In the genomic region with DNA sequence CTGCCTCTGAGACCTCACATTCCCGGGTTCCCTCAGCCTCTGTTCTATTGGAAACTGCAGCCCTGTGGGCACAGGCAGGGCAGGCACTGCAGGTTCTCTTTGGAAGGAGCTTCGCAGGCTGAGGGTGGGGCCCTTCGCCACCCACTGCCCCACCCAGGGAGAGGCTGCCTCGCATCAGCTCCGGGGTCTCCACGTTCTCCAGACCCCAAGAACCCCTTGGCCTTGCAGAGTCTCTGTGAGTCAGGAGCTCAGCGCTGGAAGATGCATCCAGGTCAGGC, we compare ENCODE assay signal across 22 cellular contexts. TPM values are rescaled to one million over a fixed set of nuclear protein-coding genes. Genes with fewer than 3 reads are reported as not detected.
DNase-seq lines count a peak whose midpoint lies in the region; ATAC-seq, FAIRE-seq and TF ChIP-seq lines count a peak whose summit lies in the region.
"Had no signal": no experiment of that assay in that cellular context is flagged by ENCODE, and none has a peak within 500 bp of the region (broad histone marks: within the 10 kb centered on the region; RNA-seq: fewer than 3 reads in every experiment).

No MANE protein-coding gene starts in this region.

- no peak overlapping the region for H2AFZ ChIP-seq in HepG2 (ENCODE audit: low read length)

- FAIRE-seq in HepG2 (lab: Jason Lieb, UNC), result no peak
- FAIRE-seq: A204.1, D721Med had no signal

- CTCF ChIA-PET in HepG2 (lab: Yijun Ruan, JAX; ENCODE audit: low intra/inter-chr PET ratio, low total read pairs), result interaction anchor here (1.2 to 1.5 kb wide), 2 partner anchors 106 to 126 kb away, joined by 3 to 5 read pairs; no protein-coding TSS in a partner anchor

- TF ChIP-seq EP300 in HepG2 (IDR thresholded peaks at IDR 0.05; ENCODE audit: low read depth in 2 of 2, low read length in 2 of 2) (no peak), HepG2 (CRISPR knock-in tag; IDR thresholded peaks at IDR 0.05; ENCODE audit: borderline replicate concordance) (no peak), transverse colon (IDR thresholded peaks at IDR 0.05; ENCODE audit: low read depth) (no peak)

- no peak for TF ChIP-seq CTCF in HepG2 (CRISPR knock-in tag; IDR thresholded peaks at IDR 0.05)
- TF ChIP-seq CTCF in right lobe of liver (IDR thresholded peaks at IDR 0.05), result no peak
- no peak for TF ChIP-seq CTCF in VCaP (conservative IDR thresholded peaks at IDR 0.05)
- TF ChIP-seq CTCF in transverse colon (IDR thresholded peaks at IDR 0.05), result no peak

- ATAC-seq in HepG2 (peak; percentile 3), right lobe of liver (no peak), GM21526 (IDR thresholded peaks at IDR 0.05; ENCODE audit: low FRiP score, unreplicated experiment) (no peak), HG02571 (IDR thresholded peaks at IDR 0.05; ENCODE audit: unreplicated experiment) (no peak)
- ATAC-seq: CD8-positive, alpha-beta T cell; SK-N-SH treated with all-trans-retinoic acid at 6 μM for 48 hours had no signal

- peaks cover 5% of the 10 kb centered on the region for H3K79me2 ChIP-seq in HepG2 (ENCODE audit: insufficient read depth, low read length)

- H4K20me1 ChIP-seq in HepG2 (ENCODE audit: insufficient read depth, low read length), result no peaks in the 10 kb centered on the region

- H3K27me3 ChIP-seq in HepG2 (ENCODE audit: control insufficient read depth in 1 of 2, insufficient read depth in 2 of 2, low read length in 2 of 2) (peaks cover 0 to 13% of the 10 kb centered on the region in 2 experiments; a peak in 4 of 5 replicates), right lobe of liver (no peaks in the 10 kb centered on the region), mucosa of rectum (ENCODE audit: control insufficient read depth in 2 of 2, insufficient read depth in 2 of 2, low read length in 2 of 2) (no peaks in the 10 kb centered on the region), transverse colon (peaks cover 5% of the 10 kb centered on the region)

- BruUV-seq in HepG2 (replicated peaks; lab: Mats Ljungman, UMichigan), result no TSS peak

- WGBS in HepG2 (ENCODE audit: low lambda C conversion rate), result 5% methylated on average over 4 of the region's 7 CpGs
- 47% methylated on average over 3 of the region's 7 CpGs for WGBS in right lobe of liver (ENCODE audit: insufficient coverage, low coverage, low lambda C conversion rate, missing lambda C conversion rate)
- 70% methylated on average over 7 of the region's 7 CpGs; no CpG with 5 or more reads in 1 of the 2 donors for WGBS in transverse colon (ENCODE audit: low coverage in 1 of 2), 2 donors

- intact Hi-C loops in HepG2 (cut with micrococcal nuclease; ENCODE audit: unreplicated experiment), result loop anchor here (1.0 to 5.0 kb wide), 4 partner anchors 45 to 168 kb away; a partner anchor contains a TSS
- intact Hi-C loops in right lobe of liver (cut with DNase I), result loop anchor here (5.0 to 10.0 kb wide), 3 partner anchors 118 to 168 kb away; no protein-coding TSS in a partner anchor
- intact Hi-C loops in transverse colon (cut with DNase I; ENCODE audit: low total_unique reads), result no loop called here

- H3K9ac ChIP-seq in HepG2 (ENCODE audit: insufficient read depth, low read depth, low read length) (peak overlapping the region; percentile 79; the same call in 1 of the 2 replicates), mucosa of rectum (ENCODE audit: low read depth in 1 of 2, low read length in 2 of 2) (peak overlapping the region; percentile 26 to 79)

- POLR2A ChIA-PET in HepG2 (lab: Yijun Ruan, JAX), result interaction anchor here (1.0 to 4.2 kb wide), 18 partner anchors 8 to 181 kb away, joined by 3 to 93 read pairs (median 5); a partner anchor contains a TSS

- no peaks in the 10 kb centered on the region for H3K9me3 ChIP-seq in HepG2 (ENCODE audit: low read length)
- H3K9me3 ChIP-seq in right lobe of liver, result no peaks in the 10 kb centered on the region
- no peaks in the 10 kb centered on the region for H3K9me3 ChIP-seq in mucosa of rectum (ENCODE audit: control insufficient read depth in 2 of 2, low read length in 2 of 2)
- no peaks in the 10 kb centered on the region for H3K9me3 ChIP-seq in transverse colon
- H3K9me3 ChIP-seq: HAP-1 had no signal

- DNase-seq in HepG2 (ENCODE audit: low spot score), result no peak
- no peak for DNase-seq in right lobe of liver
- DNase-seq in transverse colon, result peak; percentile 72
- DNase-seq in NCI-H2227 treated with DMSO at 0.1 percent for 48 hours (lab: John Stamatoyannopoulos, UW), result no peak
- DNase-seq: CD8-positive, alpha-beta T cell; NCI-H1105 treated with DMSO at 0.1 percent for 48 hours; NCI-H1694; NCI-H510A; NCI-H748 treated with DMSO at 0.1 percent for 48 hours; NK-92 treated with Interleukin-12 subunit alpha and Interleukin-12 subunit beta, amount 100 ng/mL, for 24 hours; RPMI8226; SHP77 treated with DMSO at 0.1 percent for 48 hours had no signal

- TF ChIP-seq POLR2A in HepG2 (IDR thresholded peaks at IDR 0.05; ENCODE audit: insufficient read depth in 1 of 2, low read depth in 2 of 2, low read length in 2 of 2) (no peak), right lobe of liver (IDR thresholded peaks at IDR 0.05) (no peak), transverse colon (IDR thresholded peaks at IDR 0.05) (no peak)

- H3K36me3 ChIP-seq in HepG2 (replicated peaks in 1 of 2; ENCODE audit: control insufficient read depth in 1 of 2, insufficient read depth in 2 of 2, low read length in 2 of 2) (no peaks in the 10 kb centered on the region), right lobe of liver (no peaks in the 10 kb centered on the region), mucosa of rectum (ENCODE audit: control insufficient read depth in 2 of 2, insufficient read depth in 2 of 2, low read length in 2 of 2) (no peaks in the 10 kb centered on the region), transverse colon (no peaks in the 10 kb centered on the region)
- H3K36me3 ChIP-seq: HAP-1 had no signal

- H3K27ac ChIP-seq in HepG2 (ENCODE audit: extremely low read length, insufficient read depth, low read length), result peak overlapping the region; percentile 97
- H3K27ac ChIP-seq in right lobe of liver, result no peak overlapping the region
- peak overlapping the region; percentile 54; the same call in 1 of the 2 replicates for H3K27ac ChIP-seq in VCaP
- peak overlapping the region; percentile 94 to 96 for H3K27ac ChIP-seq in mucosa of rectum (ENCODE audit: low read depth in 2 of 2, low read length in 2 of 2)
- peak overlapping the region; percentile 84 to 93 (median 92) for H3K27ac ChIP-seq in transverse colon

- peak overlapping the region in 1 of 3 experiments; percentile 71; a peak in 2 of 6 replicates for H3K4me3 ChIP-seq in HepG2 (replicated peaks in 1 of 3; ENCODE audit: insufficient read depth in 1 of 3, low read depth in 2 of 3, low read length in 3 of 3)
- H3K4me3 ChIP-seq in right lobe of liver, result no peak overlapping the region
- peak overlapping the region; percentile 31 to 45 for H3K4me3 ChIP-seq in mucosa of rectum (ENCODE audit: low read length in 2 of 2)
- peak overlapping the region in 2 of 4 donors; percentile 13 to 16 for H3K4me3 ChIP-seq in transverse colon
- H3K4me3 ChIP-seq: HAP-1 had no signal

- no peak for TF ChIP-seq RAD21 in HepG2 (CRISPR knock-in tag; IDR thresholded peaks at IDR 0.05)

- in situ Hi-C loops in HepG2 (cut with HindIII; ENCODE audit: extremely low pct_ligation_motif_present, low pct_unique_long_range_greater_than_20kb), result no loop called here
- in situ Hi-C loops in transverse colon (cut with MboI; ENCODE audit: low pct_ligation_motif_present in 1 of 4, low pct_unique_long_range_greater_than_20kb in 1 of 4, low sequenced_read_pairs in 3 of 4), result loop anchor here in 1 of 4 donors (25.0 kb wide), 1 partner anchor 138 kb away; a partner anchor contains a TSS

- H3K4me2 ChIP-seq in HepG2 (ENCODE audit: low read depth, low read length), result peak overlapping the region; percentile 93

- peaks cover 57% of the 10 kb centered on the region for H3K4me1 ChIP-seq in HepG2 (ENCODE audit: insufficient read depth, low read length)
- H3K4me1 ChIP-seq in right lobe of liver, result peaks cover 0 to 38% (median 19%) of the 10 kb centered on the region in 4 donors
- H3K4me1 ChIP-seq in mucosa of rectum (ENCODE audit: control insufficient read depth in 2 of 2, insufficient read depth in 2 of 2, low read length in 2 of 2), result peaks cover 39 to 63% of the 10 kb centered on the region in 2 donors
- peaks cover 10 to 47% (median 39%) of the 10 kb centered on the region in 4 donors for H3K4me1 ChIP-seq in transverse colon
- H3K4me1 ChIP-seq: HAP-1 had no signal

RNA-seq across cellular contexts. Expression of a gene that starts 8.6 kb away (rescaled TPM):
- total RNA-seq in HepG2 (2016; rRNA removed; fragmentation: Illumina TruSeq; extraction: Trizol), result 3.8 and 6.7 TPM in 2 replicates
- 6.3 and 6.8 TPM in 2 replicates for total RNA-seq in HepG2 (2016; cell fraction: cytosol; rRNA removed; fragmentation: Illumina TruSeq; extraction: Trizol; ENCODE audit: low read depth)
- total RNA-seq in HepG2 (2016; cell fraction: insoluble cytoplasmic fraction; rRNA removed; fragmentation: Illumina TruSeq; extraction: Trizol), result 3.6 and 6.6 TPM in 2 replicates
- total RNA-seq in HepG2 (2016; cell fraction: membrane; rRNA removed; fragmentation: Illumina TruSeq; extraction: Trizol), result 7.4 and 7.9 TPM in 2 replicates
- 6.3 and 7.7 TPM in 2 replicates for total RNA-seq in HepG2 (2016; cell fraction: nucleus; rRNA removed; fragmentation: Illumina TruSeq; extraction: Trizol)
- polyA plus RNA-seq in HepG2 (2011; rRNA removed), result 3.8 and 4.2 TPM in 2 replicates
- 1.7 and 4.2 TPM in 2 replicates for polyA plus RNA-seq in HepG2 (2011; cell fraction: cytosol; rRNA removed)
- 22.9 and 35.9 TPM in 2 replicates for polyA plus RNA-seq in HepG2 (2011; cell fraction: nucleus; rRNA removed)
- 2.8 and 3.2 TPM in 2 replicates for polyA plus RNA-seq in HepG2 (2012)
- 4.7 and 6.0 TPM in 2 replicates for polyA plus RNA-seq in HepG2 (2016; cell fraction: cytosol; fragmentation: Illumina TruSeq; extraction: Trizol; ENCODE audit: low read depth)
- 3.5 and 4.0 TPM in 2 replicates for polyA plus RNA-seq in HepG2 (2016; cell fraction: insoluble cytoplasmic fraction; fragmentation: Illumina TruSeq; extraction: Trizol; ENCODE audit: low read depth)
- 7.0 and 8.1 TPM in 2 replicates for polyA plus RNA-seq in HepG2 (2016; cell fraction: membrane; fragmentation: Illumina TruSeq; extraction: Trizol; ENCODE audit: low read depth)
- polyA plus RNA-seq in HepG2 (2016; cell fraction: nucleus; fragmentation: Illumina TruSeq; extraction: Trizol; ENCODE audit: insufficient read depth, low read depth), result 19.9 and 20.1 TPM in 2 replicates
- 2.9 and 5.6 TPM in 2 replicates for polyA minus RNA-seq in HepG2 (2011; rRNA and poly(A)+ RNA removed; ENCODE audit: low replicate concordance)
- polyA minus RNA-seq in HepG2 (2011; cell fraction: cytosol; rRNA and poly(A)+ RNA removed), result 2.1 and 2.2 TPM in 2 replicates
- polyA minus RNA-seq in HepG2 (2011; cell fraction: nucleus; rRNA and poly(A)+ RNA removed), result 3.7 and 4.5 TPM in 2 replicates
- 1 to 10 TPM; 4.0 to 7.7 (median 6.4) TPM for total RNA-seq in right lobe of liver
- 100 to 1,000 TPM in 1 of 4 donors, 10 to 100 TPM in 3; 23.6 to 108 (median 47.3) TPM for total RNA-seq in transverse colon

RNA-seq across cellular contexts. Expression of a gene that starts 49.2 kb away (rescaled TPM):
- total RNA-seq in HepG2 (2016; rRNA removed; fragmentation: Illumina TruSeq; extraction: Trizol) (not detected in 2 replicates), right lobe of liver (not detected), transverse colon (under 1 TPM in 2 of 4 donors, not detected in 2; 0.40 to 0.48 TPM)
- total RNA-seq in HepG2 (2016; cell fraction: cytosol; rRNA removed; fragmentation: Illumina TruSeq; extraction: Trizol; ENCODE audit: low read depth), result not detected in 2 replicates
- total RNA-seq in HepG2 (2016; cell fraction: insoluble cytoplasmic fraction; rRNA removed; fragmentation: Illumina TruSeq; extraction: Trizol), result not detected in 2 replicates
- not detected in 2 replicates for total RNA-seq in HepG2 (2016; cell fraction: membrane; rRNA removed; fragmentation: Illumina TruSeq; extraction: Trizol)
- total RNA-seq in HepG2 (2016; cell fraction: nucleus; rRNA removed; fragmentation: Illumina TruSeq; extraction: Trizol), result not detected in 2 replicates
- not detected in 2 replicates for polyA plus RNA-seq in HepG2 (2011; rRNA removed)
- polyA plus RNA-seq in HepG2 (2011; cell fraction: cytosol; rRNA removed), result 0.06 and 0.08 TPM in 2 replicates
- polyA plus RNA-seq in HepG2 (2011; cell fraction: nucleus; rRNA removed), result 0.24 and 0.48 TPM in 2 replicates
- polyA plus RNA-seq in HepG2 (2012), result 0.07 TPM in 1 of 2 replicates, not detected in the other
- polyA plus RNA-seq in HepG2 (2016; cell fraction: cytosol; fragmentation: Illumina TruSeq; extraction: Trizol; ENCODE audit: low read depth), result not detected in 2 replicates
- not detected in 2 replicates for polyA plus RNA-seq in HepG2 (2016; cell fraction: insoluble cytoplasmic fraction; fragmentation: Illumina TruSeq; extraction: Trizol; ENCODE audit: low read depth)
- not detected in 2 replicates for polyA plus RNA-seq in HepG2 (2016; cell fraction: membrane; fragmentation: Illumina TruSeq; extraction: Trizol; ENCODE audit: low read depth)
- not detected in 2 replicates for polyA plus RNA-seq in HepG2 (2016; cell fraction: nucleus; fragmentation: Illumina TruSeq; extraction: Trizol; ENCODE audit: insufficient read depth, low read depth)
- 0.18 TPM in 1 of 2 replicates, not detected in the other for polyA minus RNA-seq in HepG2 (2011; rRNA and poly(A)+ RNA removed; ENCODE audit: low replicate concordance)
- not detected in 2 replicates for polyA minus RNA-seq in HepG2 (2011; cell fraction: cytosol; rRNA and poly(A)+ RNA removed)
- polyA minus RNA-seq in HepG2 (2011; cell fraction: nucleus; rRNA and poly(A)+ RNA removed), result not detected in 2 replicates
- total RNA-seq: CD8-positive, alpha-beta T cell; OCI-LY7 had no signal
- polyA plus RNA-seq: BJ had no signal

RNA-seq across cellular contexts. Expression of a gene that starts 50.3 kb away (rescaled TPM):
- total RNA-seq in HepG2 (2016; rRNA removed; fragmentation: Illumina TruSeq; extraction: Trizol) (not detected in 2 replicates), right lobe of liver (not detected), transverse colon (1 to 10 TPM; 3.0 to 7.5 (median 5.0) TPM)
- total RNA-seq in HepG2 (2016; cell fraction: cytosol; rRNA removed; fragmentation: Illumina TruSeq; extraction: Trizol; ENCODE audit: low read depth), result not detected in 2 replicates
- total RNA-seq in HepG2 (2016; cell fraction: insoluble cytoplasmic fraction; rRNA removed; fragmentation: Illumina TruSeq; extraction: Trizol), result not detected in 2 replicates
- total RNA-seq in HepG2 (2016; cell fraction: membrane; rRNA removed; fragmentation: Illumina TruSeq; extraction: Trizol), result not detected in 2 replicates
- total RNA-seq in HepG2 (2016; cell fraction: nucleus; rRNA removed; fragmentation: Illumina TruSeq; extraction: Trizol), result not detected in 2 replicates
- polyA plus RNA-seq in HepG2 (2011; rRNA removed), result 0.03 and 0.05 TPM in 2 replicates
- 0.04 TPM in 1 of 2 replicates, not detected in the other for polyA plus RNA-seq in HepG2 (2011; cell fraction: cytosol; rRNA removed)
- polyA plus RNA-seq in HepG2 (2011; cell fraction: nucleus; rRNA removed), result not detected in 2 replicates
- 0.07 and 0.08 TPM in 2 replicates for polyA plus RNA-seq in HepG2 (2012)
- polyA plus RNA-seq in HepG2 (2016; cell fraction: cytosol; fragmentation: Illumina TruSeq; extraction: Trizol; ENCODE audit: low read depth), result not detected in 2 replicates
- polyA plus RNA-seq in HepG2 (2016; cell fraction: insoluble cytoplasmic fraction; fragmentation: Illumina TruSeq; extraction: Trizol; ENCODE audit: low read depth), result not detected in 2 replicates
- polyA plus RNA-seq in HepG2 (2016; cell fraction: membrane; fragmentation: Illumina TruSeq; extraction: Trizol; ENCODE audit: low read depth), result not detected in 2 replicates
- polyA plus RNA-seq in HepG2 (2016; cell fraction: nucleus; fragmentation: Illumina TruSeq; extraction: Trizol; ENCODE audit: insufficient read depth, low read depth), result not detected in 2 replicates
- 2.1 TPM in 1 of 2 replicates, not detected in the other for polyA minus RNA-seq in HepG2 (2011; rRNA and poly(A)+ RNA removed; ENCODE audit: low replicate concordance)
- not detected in 2 replicates for polyA minus RNA-seq in HepG2 (2011; cell fraction: cytosol; rRNA and poly(A)+ RNA removed)
- polyA minus RNA-seq in HepG2 (2011; cell fraction: nucleus; rRNA and poly(A)+ RNA removed), result 0.26 TPM in 1 of 2 replicates, not detected in the other
- total RNA-seq: CD8-positive, alpha-beta T cell; OCI-LY7 had no signal
- polyA plus RNA-seq: BJ had no signal

Comparison
In these comparisons a context has a peak if more than half of its experiments do, and no peak if none do; other contexts are left out.
1. H3K27ac ChIP-seq: peak in HepG2 (single experiment), VCaP (single experiment), mucosa of rectum (2 of 2) and transverse colon (4 of 4); none in right lobe of liver (0 of 3).
2. H3K4me3 ChIP-seq: peak in mucosa of rectum (2 of 2); none in right lobe of liver (0 of 3).